ENCODE assay signal across 30 cellular contexts in genomic region chr16:5398203-5398602, GRCh38.
"Had no signal": no experiment of that assay in that cellular context is flagged by ENCODE, and none has a peak within 500 bp of the region (broad histone marks: within the 10 kb centered on the region; RNA-seq: fewer than 3 reads in every experiment).

No MANE protein-coding gene starts in this region.

- ATAC-seq: activated CD4-positive, alpha-beta T cell treated with anti-CD3 and anti-CD28 coated beads for 36 hours; activated CD8-positive, alpha-beta memory T cell treated with anti-CD3 and anti-CD28 coated beads, Interleukin-2, amount 10 ng/mL, durations not matched to agents 7 days and 5 days; activated CD8-positive, alpha-beta T cell treated with anti-CD3 and anti-CD28 coated beads, Interleukin-2, amount 10 ng/mL, durations not matched to agents 7 days and 5 days; activated naive CD8-positive, alpha-beta T cell treated with anti-CD3 and anti-CD28 coated beads, Interleukin-2, amount 50 U/mL, for 24 hours; body of pancreas; gastroesophageal sphincter had no signal

- DNase-seq: activated CD4-positive, alpha-beta memory T cell treated with anti-CD3 and anti-CD28 coated beads for 36 hours; activated CD4-positive, alpha-beta T cell treated with anti-CD3 and anti-CD28 coated beads for 36 hours; activated CD4-positive, alpha-beta T cell treated with anti-CD3 and anti-CD28 coated beads, Interleukin-2, amount 10 ng/mL, durations not matched to agents 24 days and 14 days; activated CD4-positive, CD25-positive, alpha-beta regulatory T cell; activated CD4-positive, CD25-positive, alpha-beta regulatory T cell treated with anti-CD3 and anti-CD28 coated beads, Interleukin-2, amount 50 U/mL, for 72 hours; activated CD8-positive, alpha-beta memory T cell treated with anti-CD3 and anti-CD28 coated beads, Interleukin-2, amount 10 ng/mL, durations not matched to agents 7 days and 5 days; activated CD8-positive, alpha-beta memory T cell treated with anti-CD3 and anti-CD28 coated beads, Interleukin-2, amount 50 U/mL, for 4 hours; activated CD8-positive, alpha-beta T cell treated with anti-CD3 and anti-CD28 coated beads, Interleukin-2, amount 10 ng/mL, durations not matched to agents 7 days and 5 days; activated effector memory CD4-positive, alpha-beta T cell treated with anti-CD3 and anti-CD28 coated beads, Interleukin-2, amount 50 U/mL, for 16 hours; activated naive CD4-positive, alpha-beta T cell treated with anti-CD3 and anti-CD28 coated beads for 36 hours; activated naive CD8-positive, alpha-beta T cell treated with anti-CD3 and anti-CD28 coated beads for 36 hours; activated naive CD8-positive, alpha-beta T cell treated with anti-CD3 and anti-CD28 coated beads, Interleukin-2, amount 50 U/mL, for 24 hours; activated T-cell treated with anti-CD3 and anti-CD28 coated beads, Interleukin-2, amount 50 U/mL, for 1 hour; activated T-cell treated with anti-CD3 and anti-CD28 coated beads, Interleukin-2, amount 50 U/mL, for 48 hours; adrenal gland; amygdala; aorta; body of pancreas; central memory CD4-positive, alpha-beta T cell; cerebellar nuclear complex; colonic mucosa; effector CD8-positive, alpha-beta T cell; esophagus squamous epithelium; foreskin melanocyte; T-helper 2 cell had no signal

- H3K27me3 ChIP-seq: adrenal gland, body of pancreas, cardiac muscle cell, colonic mucosa, esophagus squamous epithelium had no signal

- H3K9me3 ChIP-seq: adrenal gland, body of pancreas, colonic mucosa, esophagus squamous epithelium, gastroesophageal sphincter had no signal

- H3K4me3 ChIP-seq: adrenal gland, body of pancreas, cardiac muscle cell, colonic mucosa, esophagus squamous epithelium, gastroesophageal sphincter had no signal

- H3K36me3 ChIP-seq: adrenal gland, cardiac muscle cell, colonic mucosa, esophagus squamous epithelium, gastroesophageal sphincter had no signal

- FAIRE-seq: endometrium, endothelial cell of umbilical vein had no signal

- H3K27ac ChIP-seq: adrenal gland, body of pancreas, cardiac muscle cell, colonic mucosa, epithelial cell of prostate, esophagus squamous epithelium, gastroesophageal sphincter had no signal

- H3K4me1 ChIP-seq: adrenal gland, body of pancreas, colonic mucosa, esophagus squamous epithelium, gastroesophageal sphincter had no signal
